19 cellular contexts compared by ENCODE assay signal in genomic region chr2:144426355-144426754, GRCh38.
DNase-seq lines count a peak whose midpoint lies in the region; ATAC-seq, FAIRE-seq and TF ChIP-seq lines count a peak whose summit lies in the region.
"Had no signal": no experiment of that assay in that cellular context is flagged by ENCODE, and none has a peak within 500 bp of the region (broad histone marks: within the 10 kb centered on the region; RNA-seq: fewer than 3 reads in every experiment).

No MANE protein-coding gene starts in this region.

- H3K4me3 Mint-ChIP-seq in neural progenitor cell = no peak overlapping the region
- H3K4me3 Mint-ChIP-seq: activated CD4-positive, alpha-beta memory T cell treated with anti-CD3 and anti-CD28 coated beads for 36 hours; activated T-helper 17 cell treated with anti-CD3 and anti-CD28 coated beads, Interleukin-2, amount 50 U/mL, for 72 hours; nephron progenitor cell had no signal

- no peaks in the 10 kb centered on the region for H3K9me3 ChIP-seq in left ventricle myocardium inferior (replicated peaks)
- H3K9me3 ChIP-seq in K562 (replicated peaks; ENCODE audit: control insufficient read depth, insufficient read depth, low read depth, low read length) = no peaks in the 10 kb centered on the region
- no peaks in the 10 kb centered on the region for H3K9me3 ChIP-seq in neural progenitor cell (ENCODE audit: low read depth)
- no peaks in the 10 kb centered on the region for H3K9me3 ChIP-seq in upper lobe of right lung

- TF ChIP-seq POLR2A in K562 (conservative IDR thresholded peaks at IDR 0.05) = no peak

- H2AFZ ChIP-seq in K562 (ENCODE audit: low read depth, low read length) (no peak overlapping the region), neural progenitor cell (replicated peaks) (no peak overlapping the region)

- in situ Hi-C loops in K562 (cut with MboI) = no loop called here

- H3K4me3 ChIP-seq in left ventricle myocardium inferior (no peak overlapping the region), K562 (no peak overlapping the region), neural progenitor cell (no peak overlapping the region), upper lobe of right lung (no peak overlapping the region)
- H3K4me3 ChIP-seq: skin epidermis had no signal

- CTCF ChIA-PET in K562 (lab: Yijun Ruan, JAX; ENCODE audit: low intra/inter-chr PET ratio) = no interaction called here

- BruUV-seq in K562 (replicated peaks; lab: Mats Ljungman, UMichigan) = no TSS peak

- H3K27me3 Mint-ChIP-seq in neural progenitor cell (ENCODE audit: insufficient read depth, low read depth) = no peaks in the 10 kb centered on the region
- H3K27me3 Mint-ChIP-seq: activated T-helper 17 cell treated with anti-CD3 and anti-CD28 coated beads, Interleukin-2, amount 50 U/mL, for 72 hours had no signal

- no peak for TF ChIP-seq RAD21 in K562 (CRISPR knock-in tag; conservative IDR thresholded peaks at IDR 0.05 in 1 of 2, IDR thresholded peaks at IDR 0.05 in 1 of 2)

- H3K4me1 Mint-ChIP-seq in neural progenitor cell = peaks cover 17% of the 10 kb centered on the region
- H3K4me1 Mint-ChIP-seq: activated T-helper 17 cell treated with anti-CD3 and anti-CD28 coated beads, Interleukin-2, amount 50 U/mL, for 72 hours had no signal

- no peak for TF ChIP-seq CTCF in left ventricle myocardium inferior (IDR thresholded peaks at IDR 0.05; ENCODE audit: borderline replicate concordance)
- no peak for TF ChIP-seq CTCF in K562 (IDR thresholded peaks at IDR 0.05 in 2 of 3, conservative IDR thresholded peaks at IDR 0.05 in 1 of 3; ENCODE audit: insufficient read depth in 2 of 3, low read depth in 1 of 3, low read length in 3 of 3)
- no peak for TF ChIP-seq CTCF in neural progenitor cell (IDR thresholded peaks at IDR 0.05)
- TF ChIP-seq CTCF in upper lobe of right lung (IDR thresholded peaks at IDR 0.05) = no peak

- H3K4me2 ChIP-seq in K562 (ENCODE audit: insufficient read depth, low read length) (no peak overlapping the region), neural progenitor cell (no peak overlapping the region)

- FAIRE-seq in K562 (lab: Jason Lieb, UNC) = no peak
- FAIRE-seq: islet of Langerhans had no signal

- intact Hi-C loops in left ventricle myocardium inferior (cut with micrococcal nuclease) (no loop called here), left ventricle myocardium superior (cut with micrococcal nuclease) (no loop called here), K562 (cut with micrococcal nuclease) (no loop called here), upper lobe of right lung (cut with DNase I) (no loop called here), left colon (cut with DNase I, micrococcal nuclease) (no loop called here)

- H3K27ac ChIP-seq in left ventricle myocardium inferior (replicated peaks) (peak overlapping the region; percentile 59), K562 (ENCODE audit: extremely low read depth, low read depth, low read length) (no peak overlapping the region), neural progenitor cell (peak overlapping the region; percentile 22), upper lobe of right lung (peak overlapping the region; percentile 32)

- peaks cover 21% of the 10 kb centered on the region for H3K36me3 ChIP-seq in left ventricle myocardium inferior
- H3K36me3 ChIP-seq in K562 (ENCODE audit: control insufficient read depth, insufficient read depth, low read length) = peaks cover 98% of the 10 kb centered on the region
- H3K36me3 ChIP-seq in neural progenitor cell = peaks cover 29% of the 10 kb centered on the region
- H3K36me3 ChIP-seq in upper lobe of right lung = peaks cover 26% of the 10 kb centered on the region

- H3K4me1 ChIP-seq in left ventricle myocardium inferior (peaks cover 70% of the 10 kb centered on the region), K562 (replicated peaks in 1 of 2; ENCODE audit: control insufficient read depth in 2 of 2, insufficient read depth in 2 of 2, low read length in 2 of 2) (peaks cover 3 to 9% of the 10 kb centered on the region in 2 experiments; a peak in 2 of 5 replicates), neural progenitor cell (peaks cover 31% of the 10 kb centered on the region), upper lobe of right lung (peaks cover 31% of the 10 kb centered on the region)

- no peak for TF ChIP-seq EP300 in K562 (IDR thresholded peaks at IDR 0.05; ENCODE audit: low read length)

- H3F3A ChIP-seq in neural progenitor cell (ENCODE audit: low read depth) = peaks cover 19% of the 10 kb centered on the region

- WGBS in K562 (ENCODE audit: insufficient coverage, low coverage, missing lambda C conversion rate) = 92% methylated on average over 1 of the region's 1 CpG

- H3K79me2 ChIP-seq in K562 (ENCODE audit: control insufficient read depth, insufficient read depth, low read length) (peaks cover 70% of the 10 kb centered on the region), neural progenitor cell (ENCODE audit: low read depth) (peaks cover 66% of the 10 kb centered on the region)

- no peak overlapping the region for H3K27ac Mint-ChIP-seq in neural progenitor cell
- H3K27ac Mint-ChIP-seq: activated CD4-positive, alpha-beta memory T cell treated with anti-CD3 and anti-CD28 coated beads for 36 hours; activated T-helper 17 cell treated with anti-CD3 and anti-CD28 coated beads, Interleukin-2, amount 50 U/mL, for 72 hours had no signal

- H3K9me1 ChIP-seq in K562 (ENCODE audit: control insufficient read depth, insufficient read depth, low read length) = no peaks in the 10 kb centered on the region

- H4K20me1 ChIP-seq in K562 (replicated peaks; ENCODE audit: control insufficient read depth, insufficient read depth, low read length) (no peaks in the 10 kb centered on the region), neural progenitor cell (ENCODE audit: low read depth) (peaks cover 66% of the 10 kb centered on the region)

- H3K27me3 ChIP-seq in left ventricle myocardium inferior (ENCODE audit: low read depth) (no peaks in the 10 kb centered on the region), K562 (ENCODE audit: control insufficient read depth in 2 of 2, insufficient read depth in 2 of 2, low read length in 2 of 2) (no peaks in the 10 kb centered on the region), neural progenitor cell (no peaks in the 10 kb centered on the region), upper lobe of right lung (no peaks in the 10 kb centered on the region)

- H3K9ac ChIP-seq in K562 (ENCODE audit: insufficient read depth in 1 of 2, low read depth in 2 of 2, low read length in 2 of 2) (no peak overlapping the region), neural progenitor cell (no peak overlapping the region)

- H3K9me3 Mint-ChIP-seq in neural progenitor cell = no peaks in the 10 kb centered on the region
- H3K9me3 Mint-ChIP-seq: activated CD4-positive, alpha-beta memory T cell treated with anti-CD3 and anti-CD28 coated beads for 36 hours; activated T-helper 17 cell treated with anti-CD3 and anti-CD28 coated beads, Interleukin-2, amount 50 U/mL, for 72 hours; nephron progenitor cell had no signal

- peaks cover 32% of the 10 kb centered on the region for H3K36me3 Mint-ChIP-seq in neural progenitor cell
- H3K36me3 Mint-ChIP-seq: activated CD4-positive, alpha-beta memory T cell treated with anti-CD3 and anti-CD28 coated beads for 36 hours had no signal

- no peak for ATAC-seq in left ventricle myocardium superior
- ATAC-seq in K562 = no peak
- ATAC-seq in upper lobe of right lung = peak; percentile 63
- no peak for ATAC-seq in left colon
- ATAC-seq: activated T-helper 17 cell treated with anti-CD3 and anti-CD28 coated beads, Interleukin-2, amount 50 U/mL, for 72 hours had no signal

- no peak for DNase-seq in left ventricle myocardium inferior
- no peak for DNase-seq in left ventricle myocardium superior
- DNase-seq in K562 (ENCODE audit: extremely low read depth in 1 of 4, low spot score in 3 of 4) = no peak
- no peak for DNase-seq in neural progenitor cell (ENCODE audit: low spot score)
- no peak for DNase-seq in upper lobe of right lung
- DNase-seq in hypothalamus (lab: John Stamatoyannopoulos, UW) = no peak
- DNase-seq in left colon = no peak
- no peak for DNase-seq in NCI-H146 (lab: John Stamatoyannopoulos, UW)
- DNase-seq: activated CD4-positive, alpha-beta memory T cell treated with anti-CD3 and anti-CD28 coated beads for 36 hours; aorta; DMS79; effector CD4-positive, alpha-beta T cell; NCI-H1105; NCI-H446; nephron progenitor cell; T-helper 9 cell had no signal

- POLR2A ChIA-PET in K562 (lab: Yijun Ruan, JAX) = no interaction called here

TF ChIP-seq in K562, 482 proteins besides CTCF, POLR2A, EP300 and RAD21 (continues in another document):
- no peak for TF ChIP-seq TOE1 (IDR thresholded peaks at IDR 0.05; ENCODE audit: borderline replicate concordance)
- TF ChIP-seq TOE1 (CRISPR knock-in tag; IDR thresholded peaks at IDR 0.05; ENCODE audit: borderline replicate concordance, low read depth) = no peak
- no peak for TF ChIP-seq ZBTB9 (CRISPR knock-in tag; IDR thresholded peaks at IDR 0.05)
- TF ChIP-seq KAT7 (CRISPR knock-in tag; IDR thresholded peaks at IDR 0.05; ENCODE audit: borderline replicate concordance) = no peak
- TF ChIP-seq HDGF (IDR thresholded peaks at IDR 0.05) = no peak
- no peak for TF ChIP-seq ZNF586 (CRISPR knock-in tag; conservative IDR thresholded peaks at IDR 0.05)
- no peak for TF ChIP-seq JUNB (CRISPR knock-in tag; conservative IDR thresholded peaks at IDR 0.05)
- no peak for TF ChIP-seq CHD2 (IDR thresholded peaks at IDR 0.05; ENCODE audit: low read depth, low read length)
- TF ChIP-seq, protein P1, sequence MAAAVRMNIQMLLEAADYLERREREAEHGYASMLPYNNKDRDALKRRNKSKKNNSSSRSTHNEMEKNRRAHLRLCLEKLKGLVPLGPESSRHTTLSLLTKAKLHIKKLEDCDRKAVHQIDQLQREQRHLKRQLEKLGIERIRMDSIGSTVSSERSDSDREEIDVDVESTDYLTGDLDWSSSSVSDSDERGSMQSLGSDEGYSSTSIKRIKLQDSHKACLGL (CRISPR knock-in tag; IDR thresholded peaks at IDR 0.05; ENCODE audit: borderline replicate concordance, poor library complexity, severe bottlenecking) = no peak
- no peak for TF ChIP-seq HNRNPLL (IDR thresholded peaks at IDR 0.05; ENCODE audit: low read depth, low read length, poor library complexity, severe bottlenecking)
- no peak for TF ChIP-seq ZNF165 (CRISPR knock-in tag; IDR thresholded peaks at IDR 0.05; ENCODE audit: borderline replicate concordance)
- TF ChIP-seq ZKSCAN1 (IDR thresholded peaks at IDR 0.05; ENCODE audit: low read depth, low read length) = no peak
- TF ChIP-seq SIN3A (IDR thresholded peaks at IDR 0.05; ENCODE audit: borderline replicate concordance in 2 of 2, control insufficient read depth in 1 of 2, low read depth in 2 of 2, low read length in 2 of 2) = no peak
